In the genomic region with DNA sequence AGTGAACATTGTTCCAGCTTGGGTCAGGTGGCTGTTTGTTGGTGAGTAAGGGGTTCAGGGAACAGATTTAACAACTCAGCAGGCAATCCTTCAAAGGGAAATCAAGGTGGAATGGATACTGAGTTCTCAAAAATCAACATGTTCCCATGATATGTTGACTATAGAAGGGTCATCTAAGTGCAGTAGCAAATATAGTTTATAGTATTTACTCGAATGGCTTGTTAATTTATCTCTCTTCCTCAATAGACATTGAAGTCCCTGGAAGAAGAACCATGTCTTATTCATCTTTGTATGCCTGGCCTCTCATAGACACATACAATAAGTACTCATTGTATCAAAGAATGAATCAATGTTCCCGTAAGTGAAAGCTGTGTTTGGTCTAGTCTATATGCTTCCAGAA, we compare ENCODE assay signal across 16 cellular contexts. TPM values are rescaled to one million over a fixed set of nuclear protein-coding genes. Genes with fewer than 3 reads are reported as not detected.
A peak's percentile ranks its signal among the peaks of the same experiment; 100 is the strongest.
DNase-seq lines count a peak whose midpoint lies in the region; ATAC-seq and TF ChIP-seq lines count a peak whose summit lies in the region.
"Had no signal": no experiment of that assay in that cellular context is flagged by ENCODE, and none has a peak within 500 bp of the region (broad histone marks: within the 10 kb centered on the region; RNA-seq: fewer than 3 reads in every experiment).

No MANE protein-coding gene starts in this region.

- no peak for ATAC-seq in activated naive CD8-positive, alpha-beta T cell treated with anti-CD3 and anti-CD28 coated beads, Interleukin-2, amount 10 ng/mL, durations not matched to agents 7 days and 5 days (ENCODE audit: low read depth)
- ATAC-seq in stimulated activated effector memory CD8-positive, alpha-beta T cell treated with anti-CD3 and anti-CD28 coated beads, Interleukin-12 subunit alpha, Interleukin-12 subunit beta, amount 100 ng/mL, for 72 hours: no peak
- ATAC-seq in GM19328 (IDR thresholded peaks at IDR 0.05; ENCODE audit: unreplicated experiment): no peak
- no peak for ATAC-seq in GM18519 (IDR thresholded peaks at IDR 0.05; ENCODE audit: low FRiP score, unreplicated experiment)
- ATAC-seq: A549, GM23338, Right ventricle myocardium inferior had no signal

- TF ChIP-seq CTCF in VCaP (conservative IDR thresholded peaks at IDR 0.05): no peak

- no peaks in the 10 kb centered on the region for H3K27me3 Mint-ChIP-seq in activated naive CD8-positive, alpha-beta T cell treated with anti-CD3 and anti-CD28 coated beads, Interleukin-2, amount 10 ng/mL, durations not matched to agents 7 days and 5 days
- H3K27me3 Mint-ChIP-seq in activated naive CD8-positive, alpha-beta T cell treated with anti-CD3 and anti-CD28 coated beads for 36 hours: no peaks in the 10 kb centered on the region

- peaks cover 5% of the 10 kb centered on the region for H3K36me3 Mint-ChIP-seq in activated naive CD8-positive, alpha-beta T cell treated with anti-CD3 and anti-CD28 coated beads, Interleukin-2, amount 10 ng/mL, durations not matched to agents 7 days and 5 days
- peaks cover 4% of the 10 kb centered on the region for H3K36me3 Mint-ChIP-seq in activated naive CD8-positive, alpha-beta T cell treated with anti-CD3 and anti-CD28 coated beads for 36 hours
- no peaks in the 10 kb centered on the region for H3K36me3 Mint-ChIP-seq in stimulated activated effector memory CD8-positive, alpha-beta T cell treated with anti-CD3 and anti-CD28 coated beads, Interleukin-12 subunit alpha, Interleukin-12 subunit beta, amount 100 ng/mL, for 72 hours

- no peak for DNase-seq in activated naive CD8-positive, alpha-beta T cell treated with anti-CD3 and anti-CD28 coated beads, Interleukin-2, amount 10 ng/mL, durations not matched to agents 7 days and 5 days
- DNase-seq in activated naive CD8-positive, alpha-beta T cell treated with anti-CD3 and anti-CD28 coated beads for 36 hours: no peak
- DNase-seq in foreskin melanocyte (peak; percentile 42), caudate nucleus (lab: John Stamatoyannopoulos, UW) (no peak)
- no peak for DNase-seq in stimulated activated effector memory CD8-positive, alpha-beta T cell treated with anti-CD3 and anti-CD28 coated beads, Interleukin-12 subunit alpha, Interleukin-12 subunit beta, amount 100 ng/mL, for 72 hours (ENCODE audit: low spot score in 2 of 2)
- DNase-seq: DMS79, KBM-7, NCI-H1092, NCI-H2107, PC-9 had no signal

- peaks cover 39% of the 10 kb centered on the region for H3K4me1 Mint-ChIP-seq in activated naive CD8-positive, alpha-beta T cell treated with anti-CD3 and anti-CD28 coated beads, Interleukin-2, amount 10 ng/mL, durations not matched to agents 7 days and 5 days
- peaks cover 15% of the 10 kb centered on the region for H3K4me1 Mint-ChIP-seq in activated naive CD8-positive, alpha-beta T cell treated with anti-CD3 and anti-CD28 coated beads for 36 hours
- H3K4me1 Mint-ChIP-seq in stimulated activated effector memory CD8-positive, alpha-beta T cell treated with anti-CD3 and anti-CD28 coated beads, Interleukin-12 subunit alpha, Interleukin-12 subunit beta, amount 100 ng/mL, for 72 hours: peaks cover 27% of the 10 kb centered on the region

- peak overlapping the region; percentile 22 for H3K4me3 Mint-ChIP-seq in activated naive CD8-positive, alpha-beta T cell treated with anti-CD3 and anti-CD28 coated beads, Interleukin-2, amount 10 ng/mL, durations not matched to agents 7 days and 5 days
- no peak overlapping the region for H3K4me3 Mint-ChIP-seq in activated naive CD8-positive, alpha-beta T cell treated with anti-CD3 and anti-CD28 coated beads for 36 hours
- H3K4me3 Mint-ChIP-seq in stimulated activated effector memory CD8-positive, alpha-beta T cell treated with anti-CD3 and anti-CD28 coated beads, Interleukin-12 subunit alpha, Interleukin-12 subunit beta, amount 100 ng/mL, for 72 hours: no peak overlapping the region
- H3K4me3 Mint-ChIP-seq: GM23338 had no signal

- no peak overlapping the region for H3K27ac Mint-ChIP-seq in activated naive CD8-positive, alpha-beta T cell treated with anti-CD3 and anti-CD28 coated beads, Interleukin-2, amount 10 ng/mL, durations not matched to agents 7 days and 5 days
- no peak overlapping the region for H3K27ac Mint-ChIP-seq in activated naive CD8-positive, alpha-beta T cell treated with anti-CD3 and anti-CD28 coated beads for 36 hours
- peak overlapping the region; percentile 18 for H3K27ac Mint-ChIP-seq in stimulated activated effector memory CD8-positive, alpha-beta T cell treated with anti-CD3 and anti-CD28 coated beads, Interleukin-12 subunit alpha, Interleukin-12 subunit beta, amount 100 ng/mL, for 72 hours
- H3K27ac Mint-ChIP-seq: GM23338 had no signal

- POLR2A ChIA-PET in activated naive CD8-positive, alpha-beta T cell treated with anti-CD3 and anti-CD28 coated beads, Interleukin-2, amount 10 ng/mL, durations not matched to agents 7 days and 5 days (lab: Charles Lee): interaction anchor here (0.6 to 3.2 kb wide), 2 partner anchors 23 to 31 kb away, joined by 3 to 18 read pairs; a partner anchor contains a TSS

- peak overlapping the region; percentile 94 for H3K27ac ChIP-seq in VCaP
- H3K27ac ChIP-seq in caudate nucleus (ENCODE audit: low read depth, low read length): no peak overlapping the region
- H3K27ac ChIP-seq: A549, PC-9 had no signal

- peaks cover 6% of the 10 kb centered on the region for H3K9me3 Mint-ChIP-seq in activated naive CD8-positive, alpha-beta T cell treated with anti-CD3 and anti-CD28 coated beads, Interleukin-2, amount 10 ng/mL, durations not matched to agents 7 days and 5 days
- no peaks in the 10 kb centered on the region for H3K9me3 Mint-ChIP-seq in activated naive CD8-positive, alpha-beta T cell treated with anti-CD3 and anti-CD28 coated beads for 36 hours
- H3K9me3 Mint-ChIP-seq in stimulated activated effector memory CD8-positive, alpha-beta T cell treated with anti-CD3 and anti-CD28 coated beads, Interleukin-12 subunit alpha, Interleukin-12 subunit beta, amount 100 ng/mL, for 72 hours: no peaks in the 10 kb centered on the region
- H3K9me3 Mint-ChIP-seq: GM23338 had no signal

RNA-seq across cellular contexts. Expression of a gene that starts 24.5 kb away (rescaled TPM):
- 10 to 100 TPM; 77.5 to 85.0 TPM for total RNA-seq in activated naive CD8-positive, alpha-beta T cell treated with anti-CD3 and anti-CD28 coated beads, Interleukin-2, amount 10 ng/mL, durations not matched to agents 7 days and 5 days
- 10 to 100 TPM; 15.3 to 15.6 TPM for total RNA-seq in activated naive CD8-positive, alpha-beta T cell treated with anti-CD3 and anti-CD28 coated beads for 36 hours

Comparison
In these comparisons a context has a peak if more than half of its experiments do, and no peak if none do; other contexts are left out.
1. RNA of a gene that starts 24.5 kb away (total RNA-seq): 77.5 to 85.0 TPM in activated naive CD8-positive, alpha-beta T cell treated with anti-CD3 and anti-CD28 coated beads, Interleukin-2, amount 10 ng/mL, durations not matched to agents 7 days and 5 days; 15.3 to 15.6 TPM in activated naive CD8-positive, alpha-beta T cell treated with anti-CD3 and anti-CD28 coated beads for 36 hours; every median in the first group is over 4 times any median in the second.